1 cellular context compared by ENCODE assay signal in genomic region chr6:87944541-87944954, GRCh38.
A peak's percentile ranks its signal among the peaks of the same experiment; 100 is the strongest.
TF ChIP-seq lines count a peak whose summit lies in the region.

No MANE protein-coding gene starts in this region.

TF ChIP-seq in K562, 482 proteins besides CTCF, POLR2A, EP300 and RAD21 (continued from another document):
- TF ChIP-seq ZKSCAN3 (CRISPR knock-in tag; IDR thresholded peaks at IDR 0.05) (no peak), ARID1B (IDR thresholded peaks at IDR 0.05) (peak; percentile 13; the same call in 1 of the 2 replicates), GTF2F1 (IDR thresholded peaks at IDR 0.05; ENCODE audit: low read depth, low read length) (no peak), PBX2 (CRISPR knock-in tag; IDR thresholded peaks at IDR 0.05; ENCODE audit: low read depth) (no peak), PBX2 (tag; conservative IDR thresholded peaks at IDR 0.05; ENCODE audit: low read depth) (peak; percentile 21; the same call in 1 of the 2 replicates), GTF3C2 (IDR thresholded peaks at IDR 0.05; ENCODE audit: borderline replicate concordance, extremely low read depth, insufficient read length) (no peak), ZNF280B (CRISPR knock-in tag; IDR thresholded peaks at IDR 0.05) (no peak), ZNF184 (CRISPR knock-in tag; IDR thresholded peaks at IDR 0.05) (no peak), JUN (IDR thresholded peaks at IDR 0.05; ENCODE audit: borderline replicate concordance, low read depth, low read length) (peak; percentile 19; the same call in 1 of the 2 replicates), JUN (CRISPR knock-in tag; IDR thresholded peaks at IDR 0.05; ENCODE audit: borderline replicate concordance) (no peak), BHLHE40 (IDR thresholded peaks at IDR 0.05; ENCODE audit: low read length) (peak; percentile 41; the same call in 1 of the 2 replicates), ZNF212 (CRISPR knock-in tag; IDR thresholded peaks at IDR 0.05) (no peak), RBM39 (optimal IDR thresholded peaks at IDR 0.05; ENCODE audit: low read depth, low read length) (no peak), ELF4 (CRISPR knock-in tag; IDR thresholded peaks at IDR 0.05) (no peak), PRDM10 (IDR thresholded peaks at IDR 0.05; ENCODE audit: partially characterized antibody) (no peak), ZNF79 (CRISPR knock-in tag; IDR thresholded peaks at IDR 0.05; ENCODE audit: low read depth) (no peak), MNT (conservative IDR thresholded peaks at IDR 0.05) (no peak), MEIS2 (IDR thresholded peaks at IDR 0.05; ENCODE audit: partially characterized antibody) (peak; percentile 43)
